ENCODE assay signal across 1 cellular context in the genomic region with DNA sequence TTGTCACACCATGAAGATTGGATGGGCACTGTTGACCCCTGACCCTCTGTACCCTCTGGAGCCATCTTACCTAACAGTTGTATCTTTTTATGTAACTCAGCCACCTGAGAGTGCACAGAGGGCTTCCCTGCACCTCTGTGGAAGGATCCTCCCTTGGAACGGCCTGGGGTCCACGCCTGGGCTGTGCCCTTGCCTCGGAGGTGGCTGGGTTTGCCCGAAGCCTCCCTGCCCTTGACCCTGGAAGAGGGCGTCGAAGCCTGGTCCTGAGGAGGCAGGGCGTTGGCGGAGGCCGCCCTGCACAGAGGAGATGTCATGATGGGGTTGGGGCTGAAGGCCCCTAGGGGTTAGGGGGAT.
TF ChIP-seq lines count a peak whose summit lies in the region.

No MANE protein-coding gene starts in this region.

TF ChIP-seq in HEK293, 187 proteins besides CTCF, POLR2A, EP300 and RAD21:
- no peak for TF ChIP-seq ZNF184 (tag by site-specific recombination; IDR thresholded peaks at IDR 0.05)
- no peak for TF ChIP-seq ZFP3 (tag by site-specific recombination; IDR thresholded peaks at IDR 0.05; ENCODE audit: low read depth)
- no peak for TF ChIP-seq ZNF747 (tag by site-specific recombination; IDR thresholded peaks at IDR 0.05)
- no peak for TF ChIP-seq ZBTB7A (tag by site-specific recombination; IDR thresholded peaks at IDR 0.05; ENCODE audit: low read depth)
- TF ChIP-seq ZNF623 (tag by site-specific recombination; IDR thresholded peaks at IDR 0.05), result no peak
- peak; percentile 92 for TF ChIP-seq ZNF335 (tag by site-specific recombination; conservative IDR thresholded peaks at IDR 0.05)
- TF ChIP-seq ZNF544 (tag by site-specific recombination; IDR thresholded peaks at IDR 0.05), result no peak
- no peak for TF ChIP-seq SP3 (tag by site-specific recombination; IDR thresholded peaks at IDR 0.05)
- no peak for TF ChIP-seq ZNF391 (tag by site-specific recombination; IDR thresholded peaks at IDR 0.05; ENCODE audit: borderline replicate concordance, low read depth)
- TF ChIP-seq ZNF280D (tag by site-specific recombination; IDR thresholded peaks at IDR 0.05), result no peak
- TF ChIP-seq ZNF157 (tag by site-specific recombination; IDR thresholded peaks at IDR 0.05), result no peak
- TF ChIP-seq, protein P1, sequence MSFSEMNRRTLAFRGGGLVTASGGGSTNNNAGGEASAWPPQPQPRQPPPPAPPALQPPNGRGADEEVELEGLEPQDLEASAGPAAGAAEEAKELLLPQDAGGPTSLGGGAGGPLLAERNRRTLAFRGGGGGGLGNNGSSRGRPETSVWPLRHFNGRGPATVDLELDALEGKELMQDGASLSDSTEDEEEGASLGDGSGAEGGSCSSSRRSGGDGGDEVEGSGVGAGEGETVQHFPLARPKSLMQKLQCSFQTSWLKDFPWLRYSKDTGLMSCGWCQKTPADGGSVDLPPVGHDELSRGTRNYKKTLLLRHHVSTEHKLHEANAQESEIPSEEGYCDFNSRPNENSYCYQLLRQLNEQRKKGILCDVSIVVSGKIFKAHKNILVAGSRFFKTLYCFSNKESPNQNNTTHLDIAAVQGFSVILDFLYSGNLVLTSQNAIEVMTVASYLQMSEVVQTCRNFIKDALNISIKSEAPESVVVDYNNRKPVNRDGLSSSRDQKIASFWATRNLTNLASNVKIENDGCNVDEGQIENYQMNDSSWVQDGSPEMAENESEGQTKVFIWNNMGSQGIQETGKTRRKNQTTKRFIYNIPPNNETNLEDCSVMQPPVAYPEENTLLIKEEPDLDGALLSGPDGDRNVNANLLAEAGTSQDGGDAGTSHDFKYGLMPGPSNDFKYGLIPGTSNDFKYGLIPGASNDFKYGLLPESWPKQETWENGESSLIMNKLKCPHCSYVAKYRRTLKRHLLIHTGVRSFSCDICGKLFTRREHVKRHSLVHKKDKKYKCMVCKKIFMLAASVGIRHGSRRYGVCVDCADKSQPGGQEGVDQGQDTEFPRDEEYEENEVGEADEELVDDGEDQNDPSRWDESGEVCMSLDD (tag by site-specific recombination; IDR thresholded peaks at IDR 0.05), result no peak
- 0 out of 2 replicates have a peak, but pooled peaks have one; percentile 27 for TF ChIP-seq KLF1 (tag by site-specific recombination; IDR thresholded peaks at IDR 0.05)
- no peak for TF ChIP-seq ZNF548 (tag by site-specific recombination; IDR thresholded peaks at IDR 0.05)
- no peak for TF ChIP-seq ZNF398 (tag by site-specific recombination; IDR thresholded peaks at IDR 0.05)
- 0 out of 2 replicates have a peak, but pooled peaks have one; percentile 22 for TF ChIP-seq ZNF341 (tag by site-specific recombination; IDR thresholded peaks at IDR 0.05; ENCODE audit: low read depth)
- TF ChIP-seq ZNF626 (tag by site-specific recombination; IDR thresholded peaks at IDR 0.05), result no peak
- TF ChIP-seq ZNF16 (tag by site-specific recombination; IDR thresholded peaks at IDR 0.05; ENCODE audit: low read depth), result no peak
- no peak for TF ChIP-seq PRDM1 (tag by site-specific recombination; IDR thresholded peaks at IDR 0.05)
- no peak for TF ChIP-seq AEBP2 (tag by site-specific recombination; IDR thresholded peaks at IDR 0.05; ENCODE audit: borderline replicate concordance)
- TF ChIP-seq ZFHX2 (tag by site-specific recombination; conservative IDR thresholded peaks at IDR 0.05), result no peak
- no peak for TF ChIP-seq ZNF555 (tag by site-specific recombination; conservative IDR thresholded peaks at IDR 0.05)
- TF ChIP-seq, protein P2, sequence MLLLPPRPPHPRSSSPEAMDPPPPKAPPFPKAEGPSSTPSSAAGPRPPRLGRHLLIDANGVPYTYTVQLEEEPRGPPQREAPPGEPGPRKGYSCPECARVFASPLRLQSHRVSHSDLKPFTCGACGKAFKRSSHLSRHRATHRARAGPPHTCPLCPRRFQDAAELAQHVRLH (tag by site-specific recombination; IDR thresholded peaks at IDR 0.05), result no peak
